In the genomic region with DNA sequence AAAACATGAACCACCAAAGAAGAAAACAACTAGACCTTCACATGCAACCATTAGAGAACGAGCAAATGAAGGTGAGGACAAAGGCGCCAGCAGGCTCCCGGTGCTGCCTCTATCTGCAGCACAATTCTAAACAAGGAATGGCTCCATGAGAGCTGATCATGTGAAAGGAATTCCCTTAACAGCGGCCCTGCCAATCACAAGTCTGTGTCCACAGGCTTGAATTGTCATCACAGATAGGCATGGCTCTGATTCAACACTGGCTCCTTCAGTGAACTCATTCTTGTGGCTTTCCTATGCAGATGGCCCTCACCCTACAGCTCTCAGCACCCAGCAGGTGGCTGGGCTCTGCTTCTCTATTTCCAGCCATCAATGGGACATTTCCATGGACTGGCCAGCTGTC, we compare ENCODE assay signal across 8 cellular contexts. TPM values are rescaled to one million over a fixed set of nuclear protein-coding genes. Genes with fewer than 3 reads are reported as not detected.
DNase-seq lines count a peak whose midpoint lies in the region; ATAC-seq and TF ChIP-seq lines count a peak whose summit lies in the region.

No MANE protein-coding gene starts in this region.

- 58 to 84% methylated on average over 4 of the region's 4 CpGs for WGBS in upper lobe of left lung, 2 donors

- H3K4me1 ChIP-seq in upper lobe of left lung, result peaks cover 0 to 7% (median 3%) of the 10 kb centered on the region in 4 donors

- ATAC-seq in left cardiac atrium (peak; percentile 84 to 91), upper lobe of left lung (ENCODE audit: low FRiP score in 2 of 2) (peak; percentile 16 to 26)

- peaks cover 56% of the 10 kb centered on the region for H3K36me3 ChIP-seq in WERI-Rb-1
- peaks cover 0 to 7% (median 2%) of the 10 kb centered on the region in 4 donors for H3K36me3 ChIP-seq in upper lobe of left lung

- TF ChIP-seq CTCF in WERI-Rb-1 (IDR thresholded peaks at IDR 0.05; ENCODE audit: low read depth, low read length), result no peak
- no peak for TF ChIP-seq CTCF in upper lobe of left lung (IDR thresholded peaks at IDR 0.05)

- TF ChIP-seq EP300 in upper lobe of left lung (IDR thresholded peaks at IDR 0.05), result no peak

- no peaks in the 10 kb centered on the region for H3K9me3 ChIP-seq in WERI-Rb-1 (ENCODE audit: severe bottlenecking)
- no peaks in the 10 kb centered on the region for H3K9me3 ChIP-seq in upper lobe of left lung

- TF ChIP-seq POLR2A in upper lobe of left lung (IDR thresholded peaks at IDR 0.05), result no peak

- intact Hi-C loops in left cardiac atrium (cut with DNase I), result no loop called here

- peak; percentile 71 for DNase-seq in NCI-H2171 treated with DMSO at 0.1 percent for 48 hours (lab: John Stamatoyannopoulos, UW)
- no peak for DNase-seq in NCI-H2171 (lab: John Stamatoyannopoulos, UW)
- DNase-seq in WERI-Rb-1, result peak; percentile 33
- DNase-seq in left cardiac atrium, result peak; percentile 41
- DNase-seq in upper lobe of left lung, result no peak
- no peak for DNase-seq in Kasumi-1 (lab: John Stamatoyannopoulos, UW)
- no peak for DNase-seq in GOT3 (lab: John Stamatoyannopoulos, UW)
- no peak for DNase-seq in stimulated activated CD8-positive, alpha-beta memory T cell treated with anti-CD3 and anti-CD28 coated beads, Interleukin-4, amount 100 ng/mL, for 48 hours

- no peak overlapping the region for H3K27ac ChIP-seq in WERI-Rb-1
- H3K27ac ChIP-seq in upper lobe of left lung, result peak overlapping the region in 1 of 4 donors; percentile 0

- H3K4me3 ChIP-seq in WERI-Rb-1 (ENCODE audit: low read depth, low read length) (no peak overlapping the region), upper lobe of left lung (no peak overlapping the region)

- no peaks in the 10 kb centered on the region for H3K27me3 ChIP-seq in WERI-Rb-1 (ENCODE audit: insufficient read depth, low read depth, severe bottlenecking)
- no peaks in the 10 kb centered on the region for H3K27me3 ChIP-seq in upper lobe of left lung

RNA-seq across cellular contexts. Expression of gene LAMB1, which starts 36.3 kb away (rescaled TPM):
- total RNA-seq in left cardiac atrium (100 to 1,000 TPM; 109 to 123 TPM), upper lobe of left lung (100 to 1,000 TPM; 100 to 443 (median 135) TPM)

Comparison
In these comparisons a context has a peak if more than half of its experiments do, and no peak if none do; other contexts are left out.
1. DNase-seq: peak in NCI-H2171 treated with DMSO at 0.1 percent for 48 hours (single experiment), WERI-Rb-1 (single experiment) and left cardiac atrium (single experiment); none in NCI-H2171 (single experiment), upper lobe of left lung (0 of 2), Kasumi-1 (0 of 2), GOT3 (single experiment) and stimulated activated CD8-positive, alpha-beta memory T cell treated with anti-CD3 and anti-CD28 coated beads, Interleukin-4, amount 100 ng/mL, for 48 hours (single experiment).